Comparison of ENCODE assay signal across 10 cellular contexts in genomic region chr3:36317915-36318314, GRCh38.
A peak's percentile ranks its signal among the peaks of the same experiment; 100 is the strongest.
DNase-seq lines count a peak whose midpoint lies in the region; ATAC-seq lines count a peak whose summit lies in the region.
"Had no signal": no experiment of that assay in that cellular context is flagged by ENCODE, and none has a peak within 500 bp of the region (broad histone marks: within the 10 kb centered on the region; RNA-seq: fewer than 3 reads in every experiment).

No MANE protein-coding gene starts in this region.

- H3K27ac ChIP-seq in naive thymus-derived CD4-positive, alpha-beta T cell (ENCODE audit: low read depth, low read length) = no peak overlapping the region
- H3K27ac ChIP-seq: neutrophil, suprapubic skin had no signal

- intact Hi-C loops in naive thymus-derived CD4-positive, alpha-beta T cell (cut with micrococcal nuclease) = no loop called here

- H3K27me3 ChIP-seq in naive thymus-derived CD4-positive, alpha-beta T cell (ENCODE audit: control insufficient read depth in 2 of 2, insufficient read depth in 2 of 2, low read length in 2 of 2) = no peaks in the 10 kb centered on the region
- H3K27me3 ChIP-seq: neutrophil, suprapubic skin had no signal

- no peak for DNase-seq in activated naive CD8-positive, alpha-beta T cell treated with anti-CD3 and anti-CD28 coated beads for 36 hours
- DNase-seq in SK-N-DZ (ENCODE audit: low spot score) = no peak
- no peak for DNase-seq in naive thymus-derived CD4-positive, alpha-beta T cell

- H3K9me3 Mint-ChIP-seq in activated naive CD8-positive, alpha-beta T cell treated with anti-CD3 and anti-CD28 coated beads for 36 hours = peaks cover 8% of the 10 kb centered on the region
- peaks cover 0 to 30% (median 8%) of the 10 kb centered on the region in 11 donors for H3K9me3 Mint-ChIP-seq in naive thymus-derived CD4-positive, alpha-beta T cell

- no peaks in the 10 kb centered on the region for H3K4me1 ChIP-seq in naive thymus-derived CD4-positive, alpha-beta T cell (ENCODE audit: control insufficient read depth in 2 of 2, insufficient read depth in 2 of 2, low read length in 2 of 2)
- H3K4me1 ChIP-seq: suprapubic skin had no signal

- no peak overlapping the region for H3K4me3 ChIP-seq in naive thymus-derived CD4-positive, alpha-beta T cell (ENCODE audit: low read length)
- H3K4me3 ChIP-seq: suprapubic skin had no signal

- H3K36me3 ChIP-seq in naive thymus-derived CD4-positive, alpha-beta T cell (ENCODE audit: control insufficient read depth in 2 of 3, insufficient read depth in 3 of 3, low read length in 3 of 3) = no peaks in the 10 kb centered on the region
- H3K36me3 ChIP-seq: neutrophil, suprapubic skin had no signal

- H3K27me3 Mint-ChIP-seq in activated naive CD8-positive, alpha-beta T cell treated with anti-CD3 and anti-CD28 coated beads for 36 hours = no peaks in the 10 kb centered on the region
- H3K27me3 Mint-ChIP-seq in naive thymus-derived CD4-positive, alpha-beta T cell = no peaks in the 10 kb centered on the region

- POLR2A ChIA-PET in naive thymus-derived CD4-positive, alpha-beta T cell (lab: Charles Lee) = no interaction called here

- H3K4me1 Mint-ChIP-seq in activated naive CD8-positive, alpha-beta T cell treated with anti-CD3 and anti-CD28 coated beads for 36 hours = no peaks in the 10 kb centered on the region
- H3K4me1 Mint-ChIP-seq in naive thymus-derived CD4-positive, alpha-beta T cell = no peaks in the 10 kb centered on the region

- CTCF ChIA-PET in naive thymus-derived CD4-positive, alpha-beta T cell (lab: Charles Lee) = no interaction called here

- H3K27ac Mint-ChIP-seq in activated naive CD8-positive, alpha-beta T cell treated with anti-CD3 and anti-CD28 coated beads for 36 hours = no peak overlapping the region
- no peak overlapping the region for H3K27ac Mint-ChIP-seq in naive thymus-derived CD4-positive, alpha-beta T cell

- H3K4me3 Mint-ChIP-seq in activated naive CD8-positive, alpha-beta T cell treated with anti-CD3 and anti-CD28 coated beads for 36 hours = no peak overlapping the region
- no peak overlapping the region for H3K4me3 Mint-ChIP-seq in naive thymus-derived CD4-positive, alpha-beta T cell
- H3K4me3 Mint-ChIP-seq: WTC11 had no signal

- no peaks in the 10 kb centered on the region for H3K36me3 Mint-ChIP-seq in activated naive CD8-positive, alpha-beta T cell treated with anti-CD3 and anti-CD28 coated beads for 36 hours
- peaks cover 0 to 5% (median 0%) of the 10 kb centered on the region in 5 donors for H3K36me3 Mint-ChIP-seq in naive thymus-derived CD4-positive, alpha-beta T cell

- peak; percentile 81 for ATAC-seq in GM19324 (IDR thresholded peaks at IDR 0.05; ENCODE audit: low FRiP score, unreplicated experiment)
- ATAC-seq in GM21723 (IDR thresholded peaks at IDR 0.05; ENCODE audit: unreplicated experiment) = peak; percentile 89
- ATAC-seq in HG03342 (IDR thresholded peaks at IDR 0.05; ENCODE audit: unreplicated experiment) = peak; percentile 93
- no peak for ATAC-seq in naive thymus-derived CD4-positive, alpha-beta T cell
- no peak for ATAC-seq in activated CD4-positive, CD25-positive, alpha-beta regulatory T cell treated with anti-CD3 and anti-CD28 coated beads, Interleukin-2, amount 50 U/mL, for 24 hours
- ATAC-seq: WTC11 had no signal

- no peaks in the 10 kb centered on the region for H3K9me3 ChIP-seq in naive thymus-derived CD4-positive, alpha-beta T cell (ENCODE audit: control insufficient read depth in 2 of 3, low read length in 3 of 3)
- H3K9me3 ChIP-seq: neutrophil, suprapubic skin had no signal

Comparison
In these comparisons a context has a peak if more than half of its experiments do, and no peak if none do; other contexts are left out.
1. ATAC-seq: peak in GM19324 (single experiment), GM21723 (single experiment) and HG03342 (single experiment); none in naive thymus-derived CD4-positive, alpha-beta T cell (single experiment) and activated CD4-positive, CD25-positive, alpha-beta regulatory T cell treated with anti-CD3 and anti-CD28 coated beads, Interleukin-2, amount 50 U/mL, for 24 hours (0 of 2).